1 cellular context compared by ENCODE assay signal in genomic region chr15:90187257-90187868, GRCh38.
TF ChIP-seq lines count a peak whose summit lies in the region.

No MANE protein-coding gene starts in this region.

TF ChIP-seq in WTC11, 78 proteins besides CTCF, POLR2A, EP300 and RAD21 (continued from another document):
- TF ChIP-seq ERG (CRISPR knock-in tag; IDR thresholded peaks at IDR 0.05), result no peak
- no peak for TF ChIP-seq IRF2 (CRISPR knock-in tag; IDR thresholded peaks at IDR 0.05; ENCODE audit: borderline replicate concordance, low read depth)
- TF ChIP-seq ZBTB21 (CRISPR knock-in tag; IDR thresholded peaks at IDR 0.05; ENCODE audit: borderline replicate concordance), result no peak
- TF ChIP-seq AR (CRISPR knock-in tag; IDR thresholded peaks at IDR 0.05), result no peak
- no peak for TF ChIP-seq ZMAT4 (CRISPR knock-in tag; IDR thresholded peaks at IDR 0.05)
- no peak for TF ChIP-seq E2F1 (CRISPR knock-in tag; IDR thresholded peaks at IDR 0.05)
- TF ChIP-seq MLX (CRISPR knock-in tag; IDR thresholded peaks at IDR 0.05), result no peak
- no peak for TF ChIP-seq SP1 (CRISPR knock-in tag; conservative IDR thresholded peaks at IDR 0.05)
